Comparison of ENCODE assay signal across 24 cellular contexts in genomic region chr15:87680200-87680599, GRCh38.
A peak's percentile ranks its signal among the peaks of the same experiment; 100 is the strongest.
DNase-seq lines count a peak whose midpoint lies in the region; ATAC-seq and TF ChIP-seq lines count a peak whose summit lies in the region.
"Had no signal": no experiment of that assay in that cellular context is flagged by ENCODE, and none has a peak within 500 bp of the region (broad histone marks: within the 10 kb centered on the region; RNA-seq: fewer than 3 reads in every experiment).

No MANE protein-coding gene starts in this region.

- no peaks in the 10 kb centered on the region for H3K27me3 Mint-ChIP-seq in activated CD8-positive, alpha-beta T cell treated with anti-CD3 and anti-CD28 coated beads, Interleukin-2, amount 10 ng/mL, durations not matched to agents 7 days and 5 days (ENCODE audit: low read depth)
- H3K27me3 Mint-ChIP-seq in activated CD8-positive, alpha-beta T cell treated with anti-CD3 and anti-CD28 coated beads for 36 hours, result no peaks in the 10 kb centered on the region
- H3K27me3 Mint-ChIP-seq: CD4-positive, alpha-beta T cell had no signal

- no peak for TF ChIP-seq EP300 in esophagus muscularis mucosa (IDR thresholded peaks at IDR 0.05)

- H3K4me1 ChIP-seq in esophagus muscularis mucosa, result no peaks in the 10 kb centered on the region

- H3K27ac ChIP-seq in esophagus muscularis mucosa (replicated peaks in 1 of 4), result no peak overlapping the region
- H3K27ac ChIP-seq: BLaER1, KMS-11, PC-9 had no signal

- no peak for TF ChIP-seq POLR2A in esophagus muscularis mucosa (IDR thresholded peaks at IDR 0.05; ENCODE audit: low read depth)

- H3K36me3 Mint-ChIP-seq in activated CD8-positive, alpha-beta T cell treated with anti-CD3 and anti-CD28 coated beads, Interleukin-2, amount 10 ng/mL, durations not matched to agents 7 days and 5 days (ENCODE audit: low read depth), result peaks cover 2% of the 10 kb centered on the region
- no peaks in the 10 kb centered on the region for H3K36me3 Mint-ChIP-seq in activated CD8-positive, alpha-beta T cell treated with anti-CD3 and anti-CD28 coated beads for 36 hours (ENCODE audit: low read depth)

- H3K27ac Mint-ChIP-seq in activated CD8-positive, alpha-beta T cell treated with anti-CD3 and anti-CD28 coated beads, Interleukin-2, amount 10 ng/mL, durations not matched to agents 7 days and 5 days, result peak overlapping the region; percentile 25
- no peak overlapping the region for H3K27ac Mint-ChIP-seq in activated CD8-positive, alpha-beta T cell treated with anti-CD3 and anti-CD28 coated beads for 36 hours
- H3K27ac Mint-ChIP-seq: CD4-positive, alpha-beta T cell had no signal

- H3K36me3 ChIP-seq in esophagus muscularis mucosa, result no peaks in the 10 kb centered on the region
- H3K36me3 ChIP-seq: BLaER1 had no signal

- 86% methylated on average over 1 of the region's 1 CpG for WGBS in esophagus muscularis mucosa

- TF ChIP-seq CTCF in activated CD8-positive, alpha-beta T cell treated with anti-CD3 and anti-CD28 coated beads for 36 hours (IDR thresholded peaks at IDR 0.05), result no peak
- no peak for TF ChIP-seq CTCF in AG10803 (conservative IDR thresholded peaks at IDR 0.05; ENCODE audit: low read length)
- no peak for TF ChIP-seq CTCF in esophagus muscularis mucosa (IDR thresholded peaks at IDR 0.05)

- H3K9me3 Mint-ChIP-seq in activated CD8-positive, alpha-beta T cell treated with anti-CD3 and anti-CD28 coated beads, Interleukin-2, amount 10 ng/mL, durations not matched to agents 7 days and 5 days (ENCODE audit: insufficient read depth), result peaks cover 9% of the 10 kb centered on the region
- peaks cover 15% of the 10 kb centered on the region for H3K9me3 Mint-ChIP-seq in activated CD8-positive, alpha-beta T cell treated with anti-CD3 and anti-CD28 coated beads for 36 hours

- no peaks in the 10 kb centered on the region for H3K27me3 ChIP-seq in esophagus muscularis mucosa
- H3K27me3 ChIP-seq: BLaER1 had no signal

- CTCF ChIA-PET in activated CD8-positive, alpha-beta T cell treated with anti-CD3 and anti-CD28 coated beads, Interleukin-2, amount 10 ng/mL, durations not matched to agents 7 days and 5 days (lab: Charles Lee), result no interaction called here
- CTCF ChIA-PET in activated CD8-positive, alpha-beta T cell treated with anti-CD3 and anti-CD28 coated beads for 36 hours (lab: Charles Lee), result no interaction called here

- DNase-seq in activated CD8-positive, alpha-beta T cell treated with anti-CD3 and anti-CD28 coated beads, Interleukin-2, amount 10 ng/mL, durations not matched to agents 7 days and 5 days, result no peak
- no peak for DNase-seq in activated CD8-positive, alpha-beta T cell treated with anti-CD3 and anti-CD28 coated beads for 36 hours
- DNase-seq in AG10803 (ENCODE audit: low read depth), result peak; percentile 28
- peak; percentile 8 for DNase-seq in GM04503 (ENCODE audit: low read depth)
- DNase-seq in kidney glomerular epithelial cell (lab: John Stamatoyannopoulos, UW), result peak; percentile 3
- DNase-seq in esophagus muscularis mucosa (ENCODE audit: extremely low spot score), result no peak
- DNase-seq: 8988T; ACHN; CD4-positive, alpha-beta T cell; COR-L47; DMS53; IMR-90; MM.1S; NCI-H2029; NCI-H446; NCI-H524 treated with DMSO at 0.1 percent for 48 hours; PC-9; RPMI8226; SHP77 treated with DMSO at 0.1 percent for 48 hours had no signal

- H3K4me1 Mint-ChIP-seq in activated CD8-positive, alpha-beta T cell treated with anti-CD3 and anti-CD28 coated beads, Interleukin-2, amount 10 ng/mL, durations not matched to agents 7 days and 5 days (ENCODE audit: low read depth), result peaks cover 12% of the 10 kb centered on the region
- no peaks in the 10 kb centered on the region for H3K4me1 Mint-ChIP-seq in activated CD8-positive, alpha-beta T cell treated with anti-CD3 and anti-CD28 coated beads for 36 hours (ENCODE audit: low read depth)

- no peak for ATAC-seq in activated CD8-positive, alpha-beta T cell treated with anti-CD3 and anti-CD28 coated beads, Interleukin-2, amount 10 ng/mL, durations not matched to agents 7 days and 5 days
- ATAC-seq in activated CD8-positive, alpha-beta T cell treated with anti-CD3 and anti-CD28 coated beads for 36 hours, result no peak
- ATAC-seq in GM18861 (IDR thresholded peaks at IDR 0.05; ENCODE audit: unreplicated experiment), result no peak
- ATAC-seq: GM12878, HCT116 had no signal

- POLR2A ChIA-PET in activated CD8-positive, alpha-beta T cell treated with anti-CD3 and anti-CD28 coated beads, Interleukin-2, amount 10 ng/mL, durations not matched to agents 7 days and 5 days (lab: Charles Lee), result no interaction called here
- POLR2A ChIA-PET in activated CD8-positive, alpha-beta T cell treated with anti-CD3 and anti-CD28 coated beads for 36 hours (lab: Charles Lee), result no interaction called here

- intact Hi-C loops in activated CD8-positive, alpha-beta T cell treated with anti-CD3 and anti-CD28 coated beads for 36 hours (cut with micrococcal nuclease), result no loop called here
- intact Hi-C loops in esophagus muscularis mucosa (cut with DNase I), result no loop called here

- no peak overlapping the region for H3K4me3 ChIP-seq in AG10803 (ENCODE audit: low read length)
- H3K4me3 ChIP-seq in esophagus muscularis mucosa, result no peak overlapping the region
- H3K4me3 ChIP-seq: BLaER1, GM12878, PC-9 had no signal

- H3K9me3 ChIP-seq in esophagus muscularis mucosa, result no peaks in the 10 kb centered on the region

- H3K4me3 Mint-ChIP-seq in activated CD8-positive, alpha-beta T cell treated with anti-CD3 and anti-CD28 coated beads, Interleukin-2, amount 10 ng/mL, durations not matched to agents 7 days and 5 days, result no peak overlapping the region
- H3K4me3 Mint-ChIP-seq in activated CD8-positive, alpha-beta T cell treated with anti-CD3 and anti-CD28 coated beads for 36 hours, result no peak overlapping the region
- H3K4me3 Mint-ChIP-seq: CD4-positive, alpha-beta T cell had no signal

Comparison
In these comparisons a context has a peak if more than half of its experiments do, and no peak if none do; other contexts are left out.
1. DNase-seq: peak in AG10803 (single experiment), GM04503 (single experiment) and kidney glomerular epithelial cell (single experiment); none in activated CD8-positive, alpha-beta T cell treated with anti-CD3 and anti-CD28 coated beads, Interleukin-2, amount 10 ng/mL, durations not matched to agents 7 days and 5 days (single experiment), activated CD8-positive, alpha-beta T cell treated with anti-CD3 and anti-CD28 coated beads for 36 hours (single experiment) and esophagus muscularis mucosa (single experiment).